ENCODE assay signal across 17 cellular contexts in the genomic region with DNA sequence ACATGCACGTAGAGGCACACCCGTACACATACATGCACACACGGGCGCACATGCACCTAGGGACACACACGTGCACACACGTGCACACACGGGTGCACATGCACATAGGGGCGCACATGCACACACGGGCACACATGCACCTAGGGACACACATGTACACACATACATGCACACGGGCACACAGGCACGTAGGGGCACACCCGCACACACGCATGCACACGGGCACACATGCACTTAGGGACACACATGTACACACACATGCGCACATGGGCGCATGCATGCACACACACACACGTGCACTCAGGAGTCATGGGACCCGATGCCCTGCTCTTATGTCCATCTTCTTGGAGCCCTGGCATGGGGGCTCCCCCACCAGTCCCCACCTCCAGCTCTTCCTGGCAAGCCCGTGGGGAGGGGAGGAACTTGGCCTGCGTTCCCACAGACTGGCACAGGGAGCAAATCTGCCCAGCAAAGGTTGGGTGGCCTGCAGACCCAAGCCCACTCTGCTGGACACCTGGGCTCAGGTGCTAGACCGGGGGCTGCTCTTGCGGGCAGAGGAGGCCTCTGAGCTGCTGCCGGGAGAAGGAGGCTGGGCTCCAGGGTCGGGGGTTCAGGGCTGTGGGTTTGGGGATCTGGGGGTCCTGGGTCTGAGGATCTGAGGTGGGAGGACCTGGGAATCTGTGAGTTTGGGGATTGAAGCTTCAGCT. TPM values are rescaled to one million over a fixed set of nuclear protein-coding genes. Genes with fewer than 3 reads are reported as not detected.
DNase-seq lines count a peak whose midpoint lies in the region; ATAC-seq and TF ChIP-seq lines count a peak whose summit lies in the region.
"Had no signal": no experiment of that assay in that cellular context is flagged by ENCODE, and none has a peak within 500 bp of the region (broad histone marks: within the 10 kb centered on the region; RNA-seq: fewer than 3 reads in every experiment).

No MANE protein-coding gene starts in this region.

- no peak overlapping the region for H3K27ac ChIP-seq in HEK293 (ENCODE audit: extremely low read depth, low read depth, low read length)
- H3K27ac ChIP-seq in mesenchymal stem cell (ENCODE audit: low read length, poor library complexity, severe bottlenecking), result no peak overlapping the region
- H3K27ac ChIP-seq in mammary epithelial cell (ENCODE audit: insufficient read depth, low read depth, low read length), result no peak overlapping the region
- H3K27ac ChIP-seq: GM23248 had no signal

- WGBS in mesenchymal stem cell, result 91% methylated on average over 24 of the region's 24 CpGs
- 92% methylated on average over 17 of the region's 24 CpGs for WGBS in mammary epithelial cell (ENCODE audit: low coverage, missing lambda C conversion rate)

- H2AFZ ChIP-seq in mesenchymal stem cell (ENCODE audit: low read depth, low read length) (no peak overlapping the region), mammary epithelial cell (ENCODE audit: low read depth, low read length) (no peak overlapping the region)
- H2AFZ ChIP-seq: GM23248 had no signal

- DNase-seq in mesenchymal stem cell (no peak), H4 (ENCODE audit: low spot score) (no peak), mammary epithelial cell (no peak), NK-92 (lab: John Stamatoyannopoulos, UW; ENCODE audit: unreplicated experiment) (no peak)
- DNase-seq: ACHN; BE2C; C1 segment of cervical spinal cord; CD4-positive, CD25-positive, alpha-beta regulatory T cell; CD8-positive, alpha-beta memory T cell; COR-L47; DMS 273 treated with DMSO at 0.1 percent for 48 hours; GM23248; KG1 had no signal

- POLR2A ChIA-PET in HEK293 (lab: Yijun Ruan, JAX), result no interaction called here

- no peak overlapping the region for H2BK5ac ChIP-seq in mesenchymal stem cell (ENCODE audit: low read depth, low read length, poor library complexity, severe bottlenecking)

- TF ChIP-seq CTCF in HEK293 (tag by site-specific recombination; IDR thresholded peaks at IDR 0.05), result no peak
- TF ChIP-seq CTCF in brain (conservative IDR thresholded peaks at IDR 0.05), result no peak
- no peak for TF ChIP-seq CTCF in mammary epithelial cell (conservative IDR thresholded peaks at IDR 0.05 in 1 of 2, IDR thresholded peaks at IDR 0.05 in 1 of 2; ENCODE audit: extremely low read depth in 1 of 2, insufficient read depth in 1 of 2, low read depth in 1 of 2, low read length in 2 of 2)

- H3K27ac Mint-ChIP-seq in brain, result peak overlapping the region; percentile 56 to 90 (median 83)
- H3K27ac Mint-ChIP-seq: CD4-positive, CD25-positive, alpha-beta regulatory T cell; CD8-positive, alpha-beta memory T cell had no signal

- no peak overlapping the region for H3K18ac ChIP-seq in mesenchymal stem cell (ENCODE audit: low read depth in 1 of 2, low read length in 2 of 2)

- no TSS peak for BruUV-seq in mammary epithelial cell (replicated peaks; lab: Mats Ljungman, UMichigan)

- H3K9me3 ChIP-seq in HEK293 (ENCODE audit: control insufficient read depth, insufficient read depth, low read depth, low read length) (no peaks in the 10 kb centered on the region), mesenchymal stem cell (ENCODE audit: control insufficient read depth, low read length) (no peaks in the 10 kb centered on the region), mammary epithelial cell (replicated peaks; ENCODE audit: insufficient read depth, low read length) (peaks cover 23% of the 10 kb centered on the region)
- H3K9me3 ChIP-seq: BE2C, HAP-1 had no signal

- H2AK5ac ChIP-seq in mesenchymal stem cell (ENCODE audit: low read length, severe bottlenecking), result no peak overlapping the region

- peaks cover 3% of the 10 kb centered on the region for H3K27me3 Mint-ChIP-seq in brain
- H3K27me3 Mint-ChIP-seq: CD4-positive, CD25-positive, alpha-beta regulatory T cell had no signal

- H3K4me3 Mint-ChIP-seq in brain, result no peak overlapping the region
- H3K4me3 Mint-ChIP-seq: CD4-positive, CD25-positive, alpha-beta regulatory T cell; CD8-positive, alpha-beta memory T cell had no signal

- H3K4ac ChIP-seq in mesenchymal stem cell (ENCODE audit: low read depth in 1 of 2, low read length in 2 of 2), result no peak overlapping the region

- no peak overlapping the region for H3K4me2 ChIP-seq in mesenchymal stem cell (ENCODE audit: low read length, poor library complexity, severe bottlenecking)
- H3K4me2 ChIP-seq in mammary epithelial cell (ENCODE audit: insufficient read depth, low read depth, low read length), result no peak overlapping the region

- H4K91ac ChIP-seq in mesenchymal stem cell (ENCODE audit: low read length), result peak overlapping the region; percentile 2

- CTCF ChIA-PET in HEK293 (lab: Yijun Ruan, JAX) (interaction anchor here (0.6 kb wide), 1 partner anchor 124 kb away, joined by 4 read pairs; no protein-coding TSS in a partner anchor), mammary epithelial cell (lab: Charles Lee; ENCODE audit: low non-redundant PET) (interaction anchor here (0.5 kb wide), 1 partner anchor 563 kb away, joined by 12 read pairs; a partner anchor contains a TSS)

- H4K20me1 ChIP-seq in mammary epithelial cell (ENCODE audit: insufficient read depth, low read length), result no peaks in the 10 kb centered on the region

- no peak overlapping the region for H2BK12ac ChIP-seq in mesenchymal stem cell (ENCODE audit: low read length in 2 of 2)

- H3K4me1 ChIP-seq in HEK293 (ENCODE audit: control insufficient read depth, insufficient read depth, low read length) (no peaks in the 10 kb centered on the region), mesenchymal stem cell (ENCODE audit: control insufficient read depth, insufficient read depth, low read depth, low read length) (peaks cover 3% of the 10 kb centered on the region), mammary epithelial cell (ENCODE audit: insufficient read depth, low read length) (no peaks in the 10 kb centered on the region)
- H3K4me1 ChIP-seq: HAP-1 had no signal

- ATAC-seq in HG03432 (IDR thresholded peaks at IDR 0.05; ENCODE audit: unreplicated experiment), result no peak

- H3K4me3 ChIP-seq in HEK293 (ENCODE audit: low read depth, low read length) (no peak overlapping the region), mesenchymal stem cell (ENCODE audit: insufficient read depth in 1 of 2, low read depth in 1 of 2, low read length in 2 of 2) (no peak overlapping the region), mammary epithelial cell (replicated peaks in 1 of 3; ENCODE audit: insufficient read depth in 1 of 3, low read depth in 2 of 3, low read length in 3 of 3) (no peak overlapping the region)
- H3K4me3 ChIP-seq: GM23248, HAP-1 had no signal

- H2BK120ac ChIP-seq in mesenchymal stem cell (ENCODE audit: low read depth, low read length), result no peak overlapping the region

- H3K9me3 Mint-ChIP-seq in brain, result no peaks in the 10 kb centered on the region
- H3K9me3 Mint-ChIP-seq: CD4-positive, CD25-positive, alpha-beta regulatory T cell; CD8-positive, alpha-beta memory T cell had no signal

- peaks cover 10% of the 10 kb centered on the region for H3K4me1 Mint-ChIP-seq in brain

- H3K9ac ChIP-seq in mesenchymal stem cell (ENCODE audit: low read length), result no peak overlapping the region
- no peak overlapping the region for H3K9ac ChIP-seq in mammary epithelial cell (ENCODE audit: insufficient read depth, low read length)
- H3K9ac ChIP-seq: GM23248 had no signal

- no peaks in the 10 kb centered on the region for H3K79me1 ChIP-seq in mesenchymal stem cell (replicated peaks; ENCODE audit: low read length, poor library complexity, severe bottlenecking)

- H3K27me3 ChIP-seq in mesenchymal stem cell (ENCODE audit: control insufficient read depth in 1 of 2, insufficient read depth in 1 of 2, low read length in 2 of 2), result peaks cover 0 to 14% of the 10 kb centered on the region in 2 experiments
- no peaks in the 10 kb centered on the region for H3K27me3 ChIP-seq in mammary epithelial cell (ENCODE audit: insufficient read depth, low read length)
- H3K27me3 ChIP-seq: BE2C had no signal

- H3K36me3 ChIP-seq in HEK293 (ENCODE audit: control insufficient read depth in 2 of 2, insufficient read depth in 1 of 2, low read length in 2 of 2) (no peaks in the 10 kb centered on the region), mesenchymal stem cell (ENCODE audit: control insufficient read depth in 1 of 2, insufficient read depth in 2 of 2, low read depth in 1 of 2, low read length in 2 of 2) (no peaks in the 10 kb centered on the region), mammary epithelial cell (ENCODE audit: insufficient read depth, low read length) (no peaks in the 10 kb centered on the region)
- H3K36me3 ChIP-seq: BE2C, HAP-1 had no signal

- intact Hi-C loops in mammary epithelial cell (cut with micrococcal nuclease), result no loop called here

- no peak overlapping the region for H4K8ac ChIP-seq in mesenchymal stem cell (ENCODE audit: low read length)

- in situ Hi-C loops in mammary epithelial cell (cut with MboI; ENCODE audit: low sequenced_read_pairs in 2 of 2), result no loop called here

- no peaks in the 10 kb centered on the region for H3K36me3 Mint-ChIP-seq in brain
- H3K36me3 Mint-ChIP-seq: CD4-positive, CD25-positive, alpha-beta regulatory T cell; CD8-positive, alpha-beta memory T cell had no signal

- H3K79me2 ChIP-seq in mammary epithelial cell (ENCODE audit: insufficient read depth, low read length), result no peaks in the 10 kb centered on the region

- H3K14ac ChIP-seq in mesenchymal stem cell (ENCODE audit: low read length in 2 of 2), result no peak overlapping the region

- no peak overlapping the region for H3K23ac ChIP-seq in mesenchymal stem cell (ENCODE audit: low read length in 2 of 2)

- dilution Hi-C loops in mammary epithelial cell (cut with HindIII; ENCODE audit: low sequenced_read_pairs), result loop anchor here (10.0 kb wide), 2 partner anchors 85 to 425 kb away; no protein-coding TSS in a partner anchor

- no peak overlapping the region for H2BK15ac ChIP-seq in mesenchymal stem cell (ENCODE audit: low read depth, poor library complexity, severe bottlenecking)

TF ChIP-seq in HEK293, 187 proteins besides CTCF, POLR2A, EP300 and RAD21:
- no peak for TF ChIP-seq ZFP69B (tag by site-specific recombination; IDR thresholded peaks at IDR 0.05)
- TF ChIP-seq, protein P1, sequence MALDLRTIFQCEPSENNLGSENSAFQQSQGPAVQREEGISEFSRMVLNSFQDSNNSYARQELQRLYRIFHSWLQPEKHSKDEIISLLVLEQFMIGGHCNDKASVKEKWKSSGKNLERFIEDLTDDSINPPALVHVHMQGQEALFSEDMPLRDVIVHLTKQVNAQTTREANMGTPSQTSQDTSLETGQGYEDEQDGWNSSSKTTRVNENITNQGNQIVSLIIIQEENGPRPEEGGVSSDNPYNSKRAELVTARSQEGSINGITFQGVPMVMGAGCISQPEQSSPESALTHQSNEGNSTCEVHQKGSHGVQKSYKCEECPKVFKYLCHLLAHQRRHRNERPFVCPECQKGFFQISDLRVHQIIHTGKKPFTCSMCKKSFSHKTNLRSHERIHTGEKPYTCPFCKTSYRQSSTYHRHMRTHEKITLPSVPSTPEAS (tag by site-specific recombination; IDR thresholded peaks at IDR 0.05), result peak; percentile 87

RNA-seq across cellular contexts. Expression of a gene that starts 51.4 kb away (rescaled TPM):
- polyA plus RNA-seq in brain (ENCODE audit: insufficient read depth, low read depth, low replicate concordance) (15.3 TPM), mammary epithelial cell (0.02 TPM)
- polyA plus RNA-seq in mesenchymal stem cell (2013, experiment 1 of 2), result 1.7 TPM
- 1.7 TPM for polyA plus RNA-seq in mesenchymal stem cell (2013, experiment 2 of 2)
- total RNA-seq in H4 (2014; rRNA removed; shearing (Covaris generic)), result 0.77 and 1.6 TPM in 2 replicates
- under 1 TPM; 0.19 to 0.67 TPM for total RNA-seq in mammary epithelial cell
- polyA minus RNA-seq in mammary epithelial cell, result not detected
- total RNA-seq: GM23248 had no signal
- polyA plus RNA-seq: CD4-positive, CD25-positive, alpha-beta regulatory T cell; CD8-positive, alpha-beta memory T cell; GM23248 had no signal
